21 cellular contexts compared by ENCODE assay signal in the genomic region with DNA sequence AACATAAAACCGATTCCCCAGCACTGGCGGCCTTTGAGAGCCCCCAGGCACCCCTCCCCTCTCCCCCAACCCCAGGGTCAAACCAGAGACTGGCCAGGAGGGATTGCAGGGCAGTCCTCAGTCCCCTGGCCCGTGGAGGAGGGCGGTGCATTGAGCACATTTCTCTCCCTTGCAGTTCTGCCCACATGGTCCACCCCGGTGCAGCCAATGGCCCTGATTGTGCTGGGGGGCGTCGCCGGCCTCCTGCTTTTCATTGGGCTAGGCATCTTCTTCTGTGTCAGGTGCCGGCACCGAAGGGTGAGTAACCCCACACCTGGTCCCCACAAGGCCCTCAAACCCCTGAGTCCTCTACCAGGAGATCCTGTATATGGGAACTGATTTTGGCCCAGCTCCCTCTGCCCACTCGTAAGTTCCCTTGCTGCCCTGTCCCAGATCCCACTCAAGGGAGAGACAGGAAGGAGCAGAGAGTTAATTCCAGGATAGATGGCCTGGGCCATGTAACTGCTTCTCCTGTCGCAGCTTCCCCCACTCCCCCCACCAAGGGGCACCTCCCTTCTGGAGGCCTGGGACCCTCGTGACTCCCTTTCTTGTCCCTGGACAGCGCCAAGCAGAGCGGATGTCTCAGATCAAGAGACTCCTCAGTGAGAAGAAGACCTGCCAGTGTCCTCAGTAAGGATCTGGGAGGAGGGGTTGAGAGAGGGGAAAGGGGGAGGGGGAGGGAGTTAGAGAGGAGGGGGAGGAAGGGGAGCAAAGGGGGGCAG. TPM values are rescaled to one million over a fixed set of nuclear protein-coding genes. Genes with fewer than 3 reads are reported as not detected.
A peak's percentile ranks its signal among the peaks of the same experiment; 100 is the strongest.
DNase-seq lines count a peak whose midpoint lies in the region; ATAC-seq and TF ChIP-seq lines count a peak whose summit lies in the region.
"Had no signal": no experiment of that assay in that cellular context is flagged by ENCODE, and none has a peak within 500 bp of the region (broad histone marks: within the 10 kb centered on the region; RNA-seq: fewer than 3 reads in every experiment).

No MANE protein-coding gene starts in this region.

- H3K36me3 ChIP-seq in GM23338 (ENCODE audit: insufficient read depth) (no peaks in the 10 kb centered on the region), iPS-20b (ENCODE audit: insufficient read depth, low read depth, low read length) (no peaks in the 10 kb centered on the region), neural progenitor cell (no peaks in the 10 kb centered on the region)

- H3K27ac ChIP-seq in GM23338 (ENCODE audit: low read depth) (0 out of 2 replicates have a peak overlapping the region, but pooled peaks have one; percentile 46), iPS-20b (ENCODE audit: low read length) (no peak overlapping the region), neural progenitor cell (no peak overlapping the region)

- H3K9me2 ChIP-seq in GM23338 (ENCODE audit: insufficient read depth), result no peaks in the 10 kb centered on the region

- H3K79me2 ChIP-seq in GM23338 (replicated peaks; ENCODE audit: insufficient read depth), result no peaks in the 10 kb centered on the region
- no peaks in the 10 kb centered on the region for H3K79me2 ChIP-seq in neural progenitor cell (ENCODE audit: low read depth)

- H3K27me3 ChIP-seq in GM23338 (ENCODE audit: insufficient read depth), result peaks cover 33% of the 10 kb centered on the region
- H3K27me3 ChIP-seq in iPS-20b (ENCODE audit: insufficient read depth, low read length), result peaks cover 31% of the 10 kb centered on the region
- H3K27me3 ChIP-seq in neural progenitor cell, result no peaks in the 10 kb centered on the region

- H2AFZ ChIP-seq in GM23338 (no peak overlapping the region), neural progenitor cell (replicated peaks) (no peak overlapping the region)

- H3K9me3 ChIP-seq in T-helper 17 cell (ENCODE audit: control insufficient read depth, low read length, poor library complexity, severe bottlenecking) (no peaks in the 10 kb centered on the region), iPS-20b (ENCODE audit: insufficient read depth, low read depth, low read length) (no peaks in the 10 kb centered on the region), neural progenitor cell (ENCODE audit: low read depth) (no peaks in the 10 kb centered on the region)

- H3K4me1 ChIP-seq in GM23338 (ENCODE audit: insufficient read depth) (peaks cover 42% of the 10 kb centered on the region), iPS-20b (ENCODE audit: insufficient read depth, low read length) (peaks cover 27% of the 10 kb centered on the region), neural progenitor cell (peaks cover 50% of the 10 kb centered on the region)

- H3F3A ChIP-seq in GM23338 (replicated peaks; ENCODE audit: low read depth) (peaks cover 12% of the 10 kb centered on the region; the same call in 1 of the 2 replicates), neural progenitor cell (ENCODE audit: low read depth) (peaks cover 53% of the 10 kb centered on the region)

- H3K36me3 Mint-ChIP-seq in GM23338 (ENCODE audit: low read depth), result no peaks in the 10 kb centered on the region
- peaks cover 14% of the 10 kb centered on the region for H3K36me3 Mint-ChIP-seq in T-helper 17 cell (ENCODE audit: low read depth)
- peaks cover 3% of the 10 kb centered on the region for H3K36me3 Mint-ChIP-seq in neural progenitor cell
- H3K36me3 Mint-ChIP-seq: naive thymus-derived CD8-positive, alpha-beta T cell had no signal

- H3K9me3 Mint-ChIP-seq in GM23338 (no peaks in the 10 kb centered on the region), neural progenitor cell (no peaks in the 10 kb centered on the region)
- H3K9me3 Mint-ChIP-seq: CD4-positive, alpha-beta T cell; naive thymus-derived CD8-positive, alpha-beta T cell had no signal

- H3K4me3 Mint-ChIP-seq in GM23338 (peak overlapping the region; percentile 61), T-helper 17 cell (peak overlapping the region; percentile 9), neural progenitor cell (peak overlapping the region; percentile 73)
- H3K4me3 Mint-ChIP-seq: CD4-positive, alpha-beta T cell; naive thymus-derived CD8-positive, alpha-beta T cell had no signal

- peaks cover 51% of the 10 kb centered on the region for H3K4me1 Mint-ChIP-seq in GM23338
- H3K4me1 Mint-ChIP-seq in T-helper 17 cell, result peaks cover 21% of the 10 kb centered on the region
- peaks cover 60% of the 10 kb centered on the region for H3K4me1 Mint-ChIP-seq in neural progenitor cell

- H4K20me1 ChIP-seq in GM23338 (replicated peaks; ENCODE audit: insufficient read depth), result no peaks in the 10 kb centered on the region
- H4K20me1 ChIP-seq in neural progenitor cell (ENCODE audit: low read depth), result no peaks in the 10 kb centered on the region

- H3K4me2 ChIP-seq in GM23338 (peak overlapping the region; percentile 66), neural progenitor cell (peak overlapping the region; percentile 89)

- peak overlapping the region; percentile 63; the same call in 1 of the 2 replicates for H3K9ac ChIP-seq in iPS-20b (ENCODE audit: low read depth, low read length)
- H3K9ac ChIP-seq in neural progenitor cell, result no peak overlapping the region

- H3K27me3 Mint-ChIP-seq in GM23338 (ENCODE audit: insufficient read depth, low read depth, poor library complexity) (peaks cover 40% of the 10 kb centered on the region), T-helper 17 cell (no peaks in the 10 kb centered on the region), neural progenitor cell (ENCODE audit: insufficient read depth, low read depth) (peaks cover 9% of the 10 kb centered on the region)

- H3K4me3 ChIP-seq in GM23338, result peak overlapping the region; percentile 40
- H3K4me3 ChIP-seq in iPS-20b (ENCODE audit: low read length), result peak overlapping the region; percentile 53; the same call in 1 of the 2 replicates
- no peak overlapping the region for H3K4me3 ChIP-seq in neural progenitor cell
- H3K4me3 ChIP-seq: GM12878 had no signal

- peak overlapping the region; percentile 50 for H3K27ac Mint-ChIP-seq in GM23338
- peak overlapping the region; percentile 16 for H3K27ac Mint-ChIP-seq in T-helper 17 cell
- peak overlapping the region; percentile 96 for H3K27ac Mint-ChIP-seq in neural progenitor cell

- ATAC-seq in GM23338 (peak; percentile 54), T-helper 17 cell (no peak), HG02759 (IDR thresholded peaks at IDR 0.05; ENCODE audit: unreplicated experiment) (no peak), GM18520 (IDR thresholded peaks at IDR 0.05; ENCODE audit: unreplicated experiment) (no peak)
- ATAC-seq: GM12878; naive thymus-derived CD8-positive, alpha-beta T cell had no signal

- DNase-seq in GM23338 (ENCODE audit: low spot score) (peak; percentile 72), T-helper 17 cell (no peak), neural progenitor cell (ENCODE audit: low spot score) (peak; percentile 52), NCI-H2227 (lab: John Stamatoyannopoulos, UW; ENCODE audit: unreplicated experiment) (no peak)
- no peak for DNase-seq in activated T-cell treated with anti-CD3 and anti-CD28 coated beads, Interleukin-2, amount 50 U/mL, for 48 hours
- DNase-seq: activated naive CD4-positive, alpha-beta T cell treated with Interleukin-2 at 50 U/mL for 16 hours; activated T-cell treated with anti-CD3 and anti-CD28 coated beads, Interleukin-2, amount 50 U/mL, for 1 hour; amygdala; CD4-positive, alpha-beta T cell; cerebellar nuclear complex; effector memory CD4-positive, alpha-beta T cell; Karpas-422; naive thymus-derived CD8-positive, alpha-beta T cell; NCI-H1048; NCI-H2081 treated with DMSO at 0.1 percent for 48 hours; NCI-H524; substantia nigra had no signal

- TF ChIP-seq CTCF in GM23338 (conservative IDR thresholded peaks at IDR 0.05; ENCODE audit: low read depth in 2 of 2), result no peak
- TF ChIP-seq CTCF in neural progenitor cell (IDR thresholded peaks at IDR 0.05), result no peak

TF ChIP-seq in GM23338, 12 proteins besides CTCF, POLR2A, EP300 and RAD21 (continues in another document):
- TF ChIP-seq STAT1 (IDR thresholded peaks at IDR 0.05; ENCODE audit: unreplicated experiment) (no peak), ZNF331 (CRISPR knock-in tag; IDR thresholded peaks at IDR 0.05; ENCODE audit: low read depth) (no peak)

RNA-seq across cellular contexts. Expression of a gene that starts 3.2 kb away (rescaled TPM):
- 3.0 and 5.0 TPM in 2 replicates for total RNA-seq in GM23338 (2014; rRNA removed; shearing (Covaris generic))
- 4.7 and 5.0 TPM in 2 replicates for polyA plus RNA-seq in GM23338 (2016; fragmentation: Nextera tagmentation; extraction: Ambion mirVana)
- total RNA-seq in T-helper 17 cell (under 1 TPM in 1 of 2 donors, not detected in 1; 0.63 TPM), neural progenitor cell (ENCODE audit: low replicate concordance) (10.0 and 27.6 TPM in 2 replicates)
- total RNA-seq: CD4-positive, alpha-beta T cell; GM12878; naive thymus-derived CD8-positive, alpha-beta T cell had no signal
- polyA plus RNA-seq: GM12878; naive thymus-derived CD8-positive, alpha-beta T cell had no signal

RNA-seq across cellular contexts. Expression of a gene that starts 9.8 kb away (rescaled TPM):
- 38.2 and 39.2 TPM in 2 replicates for total RNA-seq in GM23338 (2014; rRNA removed; shearing (Covaris generic))
- polyA plus RNA-seq in GM23338 (2016; fragmentation: Nextera tagmentation; extraction: Ambion mirVana), result 15.8 and 16.4 TPM in 2 replicates
- total RNA-seq in T-helper 17 cell (1 to 10 TPM in 1 of 2 donors, under 1 TPM in 1; 0.97 to 1.3 TPM), neural progenitor cell (ENCODE audit: low replicate concordance) (14.1 and 52.6 TPM in 2 replicates)

RNA-seq across cellular contexts. Expression of a gene that starts 22.3 kb away (rescaled TPM):
- 3.3 and 8.2 TPM in 2 replicates for total RNA-seq in GM23338 (2014; rRNA removed; shearing (Covaris generic))
- 3.6 and 5.4 TPM in 2 replicates for polyA plus RNA-seq in GM23338 (2016; fragmentation: Nextera tagmentation; extraction: Ambion mirVana)
- total RNA-seq in T-helper 17 cell, result under 1 TPM; 0.26 to 0.45 TPM
- total RNA-seq in neural progenitor cell (ENCODE audit: low replicate concordance), result 2.7 and 7.6 TPM in 2 replicates
- polyA plus RNA-seq: naive thymus-derived CD8-positive, alpha-beta T cell had no signal

RNA-seq across cellular contexts. Expression of a gene that starts 29.1 kb away (rescaled TPM):
- 1.5 and 2.2 TPM in 2 replicates for total RNA-seq in GM23338 (2014; rRNA removed; shearing (Covaris generic))
- polyA plus RNA-seq in GM23338 (2016; fragmentation: Nextera tagmentation; extraction: Ambion mirVana), result 2.0 and 2.1 TPM in 2 replicates
- total RNA-seq in T-helper 17 cell (100 to 1,000 TPM; 187 to 205 TPM), neural progenitor cell (ENCODE audit: low replicate concordance) (2.0 and 2.5 TPM in 2 replicates)

RNA-seq across cellular contexts. Expression of a gene that starts 32.7 kb away (rescaled TPM):
- 37.2 and 47.4 TPM in 2 replicates for total RNA-seq in GM23338 (2014; rRNA removed; shearing (Covaris generic))
- 75.6 and 79.2 TPM in 2 replicates for polyA plus RNA-seq in GM23338 (2016; fragmentation: Nextera tagmentation; extraction: Ambion mirVana)
- total RNA-seq in T-helper 17 cell (under 1 TPM; 0.65 to 0.87 TPM), neural progenitor cell (ENCODE audit: low replicate concordance) (62.1 and 73.5 TPM in 2 replicates)

Comparison
In these comparisons a context has a peak if more than half of its experiments do, and no peak if none do; other contexts are left out.
1. DNase-seq: peak in GM23338 (single experiment) and neural progenitor cell (single experiment); none in T-helper 17 cell (0 of 3), NCI-H2227 (single experiment) and activated T-cell treated with anti-CD3 and anti-CD28 coated beads, Interleukin-2, amount 50 U/mL, for 48 hours (0 of 2).
2. H3K27ac Mint-ChIP-seq: peak in every context shown above with its lines; median percentile 96 in neural progenitor cell; 50 in GM23338; 16 in T-helper 17 cell.
3. H3K4me3 Mint-ChIP-seq: peak in every context shown above with its lines; median percentile 73 in neural progenitor cell; 61 in GM23338; 9 in T-helper 17 cell.